Comparison of ENCODE assay signal across 2 cellular contexts in genomic region chr3:106913966-106914365, GRCh38.
TF ChIP-seq lines count a peak whose summit lies in the region.

No MANE protein-coding gene starts in this region.

TF ChIP-seq in H1, 55 proteins besides CTCF, POLR2A, EP300 and RAD21:
- TF ChIP-seq SIRT6 (IDR thresholded peaks at IDR 0.05; ENCODE audit: low read length) (no peak), JUN (IDR thresholded peaks at IDR 0.05; ENCODE audit: low read depth, low read length) (no peak), YY1 (IDR thresholded peaks at IDR 0.05; ENCODE audit: low read depth, low read length) (no peak), MAFK (IDR thresholded peaks at IDR 0.05; ENCODE audit: low read depth, low read length) (no peak), ATF2 (IDR thresholded peaks at IDR 0.05; ENCODE audit: low read length) (no peak), EGR1 (IDR thresholded peaks at IDR 0.05; ENCODE audit: borderline replicate concordance, low read depth, low read length) (no peak), RFX5 (IDR thresholded peaks at IDR 0.05; ENCODE audit: borderline replicate concordance, low read depth, low read length) (no peak)

TF ChIP-seq in SK-N-SH, 30 proteins besides CTCF, POLR2A, EP300 and RAD21:
- TF ChIP-seq RXRA (IDR thresholded peaks at IDR 0.05; ENCODE audit: borderline replicate concordance, low read depth) (no peak), REST (IDR thresholded peaks at IDR 0.05; ENCODE audit: low read depth, low read length) (no peak), TAF1 (IDR thresholded peaks at IDR 0.05; ENCODE audit: borderline replicate concordance, low read depth, low read length) (no peak)
